Comparison of ENCODE assay signal across 8 cellular contexts in the genomic region with DNA sequence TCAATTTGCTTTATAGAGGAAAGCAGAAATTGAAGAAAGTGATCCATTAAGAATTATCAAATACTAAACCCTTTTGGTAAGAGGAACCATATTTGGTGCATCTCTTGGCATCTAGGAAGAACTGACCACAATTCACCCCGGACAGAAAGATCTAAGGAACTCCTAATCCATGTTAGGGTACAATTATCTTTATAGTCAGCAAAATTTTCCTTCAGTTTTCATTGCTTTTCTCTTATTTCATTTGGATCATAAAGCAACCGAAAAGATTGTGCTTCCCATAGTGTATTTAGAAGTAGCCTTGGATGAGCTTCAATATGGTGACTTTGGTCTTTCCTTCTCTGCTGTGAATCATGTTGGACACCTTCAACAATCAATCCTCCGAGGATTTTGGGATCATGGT. TPM values are rescaled to one million over a fixed set of nuclear protein-coding genes. Genes with fewer than 3 reads are reported as not detected.
"Had no signal": no experiment of that assay in that cellular context is flagged by ENCODE, and none has a peak within 500 bp of the region (broad histone marks: within the 10 kb centered on the region; RNA-seq: fewer than 3 reads in every experiment).

No MANE protein-coding gene starts in this region.

- H3K4me1 Mint-ChIP-seq: IgD-negative memory B cell had no signal

- H3K27ac Mint-ChIP-seq: HFFc6, IgD-negative memory B cell had no signal

- FAIRE-seq: H1, H54 had no signal

- H3K4me1 ChIP-seq: HAP-1 had no signal

- H3K9ac ChIP-seq: GM23248 had no signal

- H3K4me3 ChIP-seq: GM23248, HAP-1 had no signal

- H3K27ac ChIP-seq: GM23248, HL-60 had no signal

- DNase-seq: GM23248, HFFc6, KG1 had no signal

- H3K4me3 Mint-ChIP-seq: HFFc6, IgD-negative memory B cell had no signal

- H3K9me3 ChIP-seq: HAP-1 had no signal

- H3K36me3 Mint-ChIP-seq: IgD-negative memory B cell had no signal

- H3K36me3 ChIP-seq: HAP-1 had no signal

- H2AFZ ChIP-seq: GM23248 had no signal

RNA-seq across cellular contexts. Expression of a gene that starts 50.1 kb away (rescaled TPM):
- polyA plus RNA-seq: IgD-negative memory B cell had no signal
